ENCODE assay signal across 28 cellular contexts in genomic region chr11:86914836-86915519, GRCh38. TPM values are rescaled to one million over a fixed set of nuclear protein-coding genes. Genes with fewer than 3 reads are reported as not detected.
DNase-seq lines count a peak whose midpoint lies in the region; ATAC-seq, FAIRE-seq and TF ChIP-seq lines count a peak whose summit lies in the region.
"Had no signal": no experiment of that assay in that cellular context is flagged by ENCODE, and none has a peak within 500 bp of the region (broad histone marks: within the 10 kb centered on the region; RNA-seq: fewer than 3 reads in every experiment).

No MANE protein-coding gene starts in this region.

- no peak overlapping the region for H3K4me2 ChIP-seq in astrocyte (ENCODE audit: low read length)
- H3K4me2 ChIP-seq in mesenchymal stem cell (ENCODE audit: low read length, poor library complexity, severe bottlenecking): no peak overlapping the region
- no peak overlapping the region for H3K4me2 ChIP-seq in HepG2 (ENCODE audit: low read depth, low read length)

- H4K8ac ChIP-seq in mesenchymal stem cell (ENCODE audit: low read length): no peak overlapping the region

- H3K9me3 ChIP-seq in astrocyte (ENCODE audit: insufficient read depth, low read depth, low read length) (no peaks in the 10 kb centered on the region), mesenchymal stem cell (ENCODE audit: control insufficient read depth, low read length) (peaks cover 10% of the 10 kb centered on the region), vagina (no peaks in the 10 kb centered on the region), HepG2 (ENCODE audit: low read length) (peaks cover 9% of the 10 kb centered on the region)
- H3K9me3 ChIP-seq: BE2C, body of pancreas had no signal

- H3K14ac ChIP-seq in mesenchymal stem cell (ENCODE audit: low read length in 2 of 2): no peak overlapping the region

- CTCF ChIA-PET in HepG2 (lab: Yijun Ruan, JAX; ENCODE audit: low intra/inter-chr PET ratio, low total read pairs): no interaction called here

- 76% methylated on average over 5 of the region's 6 CpGs for WGBS in mesenchymal stem cell
- 45% methylated on average over 6 of the region's 6 CpGs for WGBS in HepG2 (ENCODE audit: low lambda C conversion rate)

- peak overlapping the region; percentile 2 for H2AK5ac ChIP-seq in mesenchymal stem cell (ENCODE audit: low read length, severe bottlenecking)

- POLR2A ChIA-PET in HepG2 (lab: Yijun Ruan, JAX): no interaction called here
- POLR2A ChIA-PET in naive thymus-derived CD8-positive, alpha-beta T cell (lab: Charles Lee): no interaction called here

- in situ Hi-C loops in HepG2 (cut with HindIII; ENCODE audit: extremely low pct_ligation_motif_present, low pct_unique_long_range_greater_than_20kb): no loop called here

- H3K4me3 ChIP-seq in astrocyte (ENCODE audit: insufficient read depth, low read depth, low read length) (no peak overlapping the region), mesenchymal stem cell (ENCODE audit: insufficient read depth in 1 of 2, low read depth in 1 of 2, low read length in 2 of 2) (no peak overlapping the region), vagina (no peak overlapping the region), HepG2 (replicated peaks in 1 of 3; ENCODE audit: insufficient read depth in 1 of 3, low read depth in 2 of 3, low read length in 3 of 3) (no peak overlapping the region)
- H3K4me3 ChIP-seq: body of pancreas had no signal

- no peak for FAIRE-seq in astrocyte (lab: Jason Lieb, UNC)
- FAIRE-seq in HepG2 (lab: Jason Lieb, UNC): no peak
- FAIRE-seq: GM19239, HTR-8/SVneo had no signal

- no peaks in the 10 kb centered on the region for H3K79me2 ChIP-seq in astrocyte (ENCODE audit: insufficient read depth, low read length)
- no peaks in the 10 kb centered on the region for H3K79me2 ChIP-seq in HepG2 (ENCODE audit: insufficient read depth, low read length)
- H3K79me2 ChIP-seq: parathyroid adenoma had no signal

- no peak overlapping the region for H2AFZ ChIP-seq in astrocyte (ENCODE audit: low read depth, low read length)
- H2AFZ ChIP-seq in mesenchymal stem cell (ENCODE audit: low read depth, low read length): no peak overlapping the region
- H2AFZ ChIP-seq in HepG2 (ENCODE audit: low read length): no peak overlapping the region
- H2AFZ ChIP-seq: parathyroid adenoma had no signal

- no peak for ATAC-seq in natural killer cell
- no peak for ATAC-seq in natural killer cell treated with Interleukin-12 subunit alpha and Interleukin-12 subunit beta and Interleukin-15 and Interleukin-18, amount 100 ng/mL, for 72 hours
- no peak for ATAC-seq in HepG2
- ATAC-seq in naive thymus-derived CD8-positive, alpha-beta T cell: no peak

- H3K9ac ChIP-seq in astrocyte (ENCODE audit: low read length) (no peak overlapping the region), mesenchymal stem cell (ENCODE audit: low read length) (peak overlapping the region; percentile 9), HepG2 (ENCODE audit: insufficient read depth, low read depth, low read length) (no peak overlapping the region)
- H3K9ac ChIP-seq: parathyroid adenoma had no signal

- H3K27ac ChIP-seq in astrocyte (ENCODE audit: low read depth, low read length): peak overlapping the region; percentile 3
- H3K27ac ChIP-seq in mesenchymal stem cell (ENCODE audit: low read length, poor library complexity, severe bottlenecking): no peak overlapping the region
- H3K27ac ChIP-seq in vagina: peak overlapping the region; percentile 22
- H3K27ac ChIP-seq in HepG2 (ENCODE audit: extremely low read length, insufficient read depth, low read length): no peak overlapping the region
- H3K27ac ChIP-seq: foreskin keratinocyte, parathyroid adenoma, VCaP had no signal

- intact Hi-C loops in natural killer cell (cut with micrococcal nuclease): no loop called here
- intact Hi-C loops in vagina (cut with DNase I): loop anchor here (5.0 kb wide), 1 partner anchor 43 kb away; no protein-coding TSS in a partner anchor
- intact Hi-C loops in HepG2 (cut with micrococcal nuclease; ENCODE audit: unreplicated experiment): no loop called here

- H3K18ac ChIP-seq in mesenchymal stem cell (ENCODE audit: low read depth in 1 of 2, low read length in 2 of 2): peak overlapping the region in 1 of 2 experiments; percentile 3

- H2BK15ac ChIP-seq in mesenchymal stem cell (ENCODE audit: low read depth, poor library complexity, severe bottlenecking): no peak overlapping the region

- no TSS peak for BruUV-seq in HepG2 (replicated peaks; lab: Mats Ljungman, UMichigan)

- no peak for TF ChIP-seq RAD21 in HepG2 (CRISPR knock-in tag; IDR thresholded peaks at IDR 0.05)

- H3K4me3 Mint-ChIP-seq in natural killer cell: peak overlapping the region; percentile 7
- no peak overlapping the region for H3K4me3 Mint-ChIP-seq in natural killer cell treated with Interleukin-12 subunit alpha and Interleukin-12 subunit beta and Interleukin-15 and Interleukin-18, amount 100 ng/mL, for 72 hours
- H3K4me3 Mint-ChIP-seq in astrocyte (ENCODE audit: unreplicated experiment): no peak overlapping the region
- H3K4me3 Mint-ChIP-seq in naive thymus-derived CD8-positive, alpha-beta T cell: no peak overlapping the region
- H3K4me3 Mint-ChIP-seq: activated CD4-positive, alpha-beta T cell treated with anti-CD3 and anti-CD28 coated beads, Interleukin-2, amount 10 ng/mL, durations not matched to agents 24 days and 14 days; type B pancreatic cell had no signal

- TF ChIP-seq EP300 in HepG2 (IDR thresholded peaks at IDR 0.05; ENCODE audit: low read depth in 2 of 2, low read length in 2 of 2): no peak
- TF ChIP-seq EP300 in HepG2 (CRISPR knock-in tag; IDR thresholded peaks at IDR 0.05; ENCODE audit: borderline replicate concordance): no peak

- peak overlapping the region; percentile 34 for H2BK120ac ChIP-seq in mesenchymal stem cell (ENCODE audit: low read depth, low read length)

- H3K27ac Mint-ChIP-seq in natural killer cell (peak overlapping the region in 1 of 2 donors; percentile 40), astrocyte (ENCODE audit: unreplicated experiment) (peak overlapping the region; percentile 16)
- no peak overlapping the region for H3K27ac Mint-ChIP-seq in natural killer cell treated with Interleukin-12 subunit alpha and Interleukin-12 subunit beta and Interleukin-15 and Interleukin-18, amount 100 ng/mL, for 72 hours
- H3K27ac Mint-ChIP-seq in naive thymus-derived CD8-positive, alpha-beta T cell: no peak overlapping the region
- H3K27ac Mint-ChIP-seq: activated CD4-positive, alpha-beta T cell treated with anti-CD3 and anti-CD28 coated beads, Interleukin-2, amount 10 ng/mL, durations not matched to agents 24 days and 14 days; type B pancreatic cell had no signal

- H4K20me1 ChIP-seq in astrocyte (ENCODE audit: insufficient read depth, low read length) (no peaks in the 10 kb centered on the region), HepG2 (ENCODE audit: insufficient read depth, low read length) (no peaks in the 10 kb centered on the region)

- no peak overlapping the region for H2BK12ac ChIP-seq in mesenchymal stem cell (ENCODE audit: low read length in 2 of 2)

- H3K9me3 Mint-ChIP-seq in natural killer cell (peaks cover 0 to 3% of the 10 kb centered on the region in 2 donors), astrocyte (ENCODE audit: unreplicated experiment) (peaks cover 6% of the 10 kb centered on the region)
- no peaks in the 10 kb centered on the region for H3K9me3 Mint-ChIP-seq in natural killer cell treated with Interleukin-12 subunit alpha and Interleukin-12 subunit beta and Interleukin-15 and Interleukin-18, amount 100 ng/mL, for 72 hours
- H3K9me3 Mint-ChIP-seq in naive thymus-derived CD8-positive, alpha-beta T cell: peaks cover 0 to 3% (median 0%) of the 10 kb centered on the region in 9 donors
- H3K9me3 Mint-ChIP-seq: activated CD4-positive, alpha-beta T cell treated with anti-CD3 and anti-CD28 coated beads, Interleukin-2, amount 10 ng/mL, durations not matched to agents 24 days and 14 days had no signal

- TF ChIP-seq CTCF in natural killer cell (IDR thresholded peaks at IDR 0.05): no peak
- TF ChIP-seq CTCF in astrocyte (IDR thresholded peaks at IDR 0.05; ENCODE audit: insufficient read depth, low read depth, low read length): no peak
- TF ChIP-seq CTCF in vagina (IDR thresholded peaks at IDR 0.05): no peak
- no peak for TF ChIP-seq CTCF in HepG2 (CRISPR knock-in tag; IDR thresholded peaks at IDR 0.05)

- no peaks in the 10 kb centered on the region for H3K27me3 Mint-ChIP-seq in natural killer cell (ENCODE audit: low read depth in 2 of 2)
- H3K27me3 Mint-ChIP-seq in natural killer cell treated with Interleukin-12 subunit alpha and Interleukin-12 subunit beta and Interleukin-15 and Interleukin-18, amount 100 ng/mL, for 72 hours: no peaks in the 10 kb centered on the region
- H3K27me3 Mint-ChIP-seq in astrocyte (ENCODE audit: low read depth, unreplicated experiment): no peaks in the 10 kb centered on the region
- peaks cover 0 to 11% (median 5%) of the 10 kb centered on the region in 5 donors for H3K27me3 Mint-ChIP-seq in naive thymus-derived CD8-positive, alpha-beta T cell
- H3K27me3 Mint-ChIP-seq: type B pancreatic cell had no signal

- H4K91ac ChIP-seq in mesenchymal stem cell (ENCODE audit: low read length): no peak overlapping the region

- no peaks in the 10 kb centered on the region for H3K36me3 ChIP-seq in astrocyte (ENCODE audit: insufficient read depth, low read length)
- H3K36me3 ChIP-seq in mesenchymal stem cell (ENCODE audit: control insufficient read depth in 1 of 2, insufficient read depth in 2 of 2, low read depth in 1 of 2, low read length in 2 of 2): no peaks in the 10 kb centered on the region
- no peaks in the 10 kb centered on the region for H3K36me3 ChIP-seq in vagina
- no peaks in the 10 kb centered on the region for H3K36me3 ChIP-seq in HepG2 (replicated peaks in 1 of 2; ENCODE audit: control insufficient read depth in 1 of 2, insufficient read depth in 2 of 2, low read length in 2 of 2)
- H3K36me3 ChIP-seq: BE2C had no signal

- no peak overlapping the region for H3K4ac ChIP-seq in mesenchymal stem cell (ENCODE audit: low read depth in 1 of 2, low read length in 2 of 2)

- DNase-seq in natural killer cell: no peak
- no peak for DNase-seq in natural killer cell treated with Interleukin-12 subunit alpha and Interleukin-12 subunit beta and Interleukin-15 and Interleukin-18, amount 100 ng/mL, for 72 hours (ENCODE audit: low spot score)
- DNase-seq in astrocyte (ENCODE audit: low read depth): no peak
- DNase-seq in mesenchymal stem cell: no peak
- no peak for DNase-seq in vagina (ENCODE audit: extremely low spot score in 2 of 2)
- DNase-seq in HepG2 (ENCODE audit: low spot score): no peak
- no peak for DNase-seq in naive thymus-derived CD8-positive, alpha-beta T cell
- DNase-seq in dedifferentiated amniotic fluid mesenchymal stem cell (ENCODE audit: extremely low spot score): no peak
- DNase-seq: ACHN; activated CD4-positive, alpha-beta T cell treated with anti-CD3 and anti-CD28 coated beads, Interleukin-2, amount 10 ng/mL, durations not matched to agents 24 days and 14 days; activated naive CD4-positive, alpha-beta T cell; activated T-cell treated with anti-CD3 and anti-CD28 coated beads, Interleukin-2, amount 50 U/mL, for 48 hours; BE2C; body of pancreas; effector CD4-positive, alpha-beta T cell; foreskin keratinocyte; H7; mesendoderm; NCI-H1048; NCI-H1694; SHP77; stimulated activated CD4-positive, alpha-beta T cell treated with anti-CD3 and anti-CD28 coated beads, Interleukin-12 subunit alpha, Interleukin-12 subunit beta, amount 100 ng/mL, for 4 hours; stimulated activated CD4-positive, alpha-beta T cell treated with anti-CD3 and anti-CD28 coated beads, Interleukin-4, amount 100 ng/mL, for 1 hour had no signal

- H3K4me1 Mint-ChIP-seq in natural killer cell: peaks cover 20 to 30% of the 10 kb centered on the region in 2 donors
- peaks cover 0 to 8% of the 10 kb centered on the region in 2 donors for H3K4me1 Mint-ChIP-seq in natural killer cell treated with Interleukin-12 subunit alpha and Interleukin-12 subunit beta and Interleukin-15 and Interleukin-18, amount 100 ng/mL, for 72 hours (ENCODE audit: low read depth in 2 of 2)
- H3K4me1 Mint-ChIP-seq in astrocyte (ENCODE audit: low read depth, unreplicated experiment): peaks cover 30% of the 10 kb centered on the region
- peaks cover 0 to 9% (median 3%) of the 10 kb centered on the region in 4 donors for H3K4me1 Mint-ChIP-seq in naive thymus-derived CD8-positive, alpha-beta T cell

- no peak overlapping the region for H2BK5ac ChIP-seq in mesenchymal stem cell (ENCODE audit: low read depth, low read length, poor library complexity, severe bottlenecking)

- peaks cover 34% of the 10 kb centered on the region for H3K4me1 ChIP-seq in astrocyte (ENCODE audit: insufficient read depth, low read length)
- H3K4me1 ChIP-seq in mesenchymal stem cell (ENCODE audit: control insufficient read depth, insufficient read depth, low read depth, low read length): peaks cover 13% of the 10 kb centered on the region
- H3K4me1 ChIP-seq in vagina: peaks cover 30% of the 10 kb centered on the region
- H3K4me1 ChIP-seq in HepG2 (ENCODE audit: insufficient read depth, low read length): no peaks in the 10 kb centered on the region
- H3K4me1 ChIP-seq: BE2C, parathyroid adenoma had no signal

- TF ChIP-seq POLR2A in vagina (IDR thresholded peaks at IDR 0.05) (no peak), HepG2 (IDR thresholded peaks at IDR 0.05; ENCODE audit: insufficient read depth in 1 of 2, low read depth in 2 of 2, low read length in 2 of 2) (no peak)

- no peaks in the 10 kb centered on the region for H3K79me1 ChIP-seq in mesenchymal stem cell (replicated peaks; ENCODE audit: low read length, poor library complexity, severe bottlenecking)

- H3K36me3 Mint-ChIP-seq in natural killer cell (no peaks in the 10 kb centered on the region), astrocyte (ENCODE audit: low read depth, unreplicated experiment) (peaks cover 6% of the 10 kb centered on the region)
- H3K36me3 Mint-ChIP-seq in natural killer cell treated with Interleukin-12 subunit alpha and Interleukin-12 subunit beta and Interleukin-15 and Interleukin-18, amount 100 ng/mL, for 72 hours: no peaks in the 10 kb centered on the region
- H3K36me3 Mint-ChIP-seq in naive thymus-derived CD8-positive, alpha-beta T cell: no peaks in the 10 kb centered on the region

- H3K27me3 ChIP-seq in astrocyte (ENCODE audit: insufficient read depth, low read length) (no peaks in the 10 kb centered on the region), mesenchymal stem cell (ENCODE audit: control insufficient read depth in 1 of 2, insufficient read depth in 1 of 2, low read length in 2 of 2) (no peaks in the 10 kb centered on the region), vagina (no peaks in the 10 kb centered on the region), HepG2 (ENCODE audit: control insufficient read depth in 1 of 2, insufficient read depth in 2 of 2, low read length in 2 of 2) (no peaks in the 10 kb centered on the region)
- H3K27me3 ChIP-seq: body of pancreas, foreskin keratinocyte had no signal

- no peak overlapping the region for H3K23ac ChIP-seq in mesenchymal stem cell (ENCODE audit: low read length in 2 of 2)

RNA-seq across cellular contexts. Expression of gene FZD4, which starts 40.2 kb away (rescaled TPM):
- total RNA-seq in natural killer cell (under 1 TPM; 0.02 to 0.11 (median 0.05) TPM), astrocyte (4.4 and 4.7 TPM in 2 replicates), vagina (47.1 TPM), HepG2 (2016; rRNA removed; fragmentation: Illumina TruSeq; extraction: Trizol) (34.7 and 46.5 TPM in 2 replicates)
- under 1 TPM; 0.08 to 0.17 TPM for total RNA-seq in natural killer cell treated with Interleukin-12 subunit alpha and Interleukin-12 subunit beta and Interleukin-15 and Interleukin-18, amount 100 ng/mL, for 72 hours
- 3.3 TPM for polyA plus RNA-seq in mesenchymal stem cell (2013, experiment 1 of 2)
- 3.2 TPM for polyA plus RNA-seq in mesenchymal stem cell (2013, experiment 2 of 2)
- 3.4 and 3.7 TPM in 2 replicates for total RNA-seq in HepG2 (2016; cell fraction: cytosol; rRNA removed; fragmentation: Illumina TruSeq; extraction: Trizol; ENCODE audit: low read depth)
- total RNA-seq in HepG2 (2016; cell fraction: insoluble cytoplasmic fraction; rRNA removed; fragmentation: Illumina TruSeq; extraction: Trizol): 36.7 and 46.5 TPM in 2 replicates
- total RNA-seq in HepG2 (2016; cell fraction: membrane; rRNA removed; fragmentation: Illumina TruSeq; extraction: Trizol): 15.6 and 16.1 TPM in 2 replicates
- total RNA-seq in HepG2 (2016; cell fraction: nucleus; rRNA removed; fragmentation: Illumina TruSeq; extraction: Trizol): 57.2 and 60.7 TPM in 2 replicates
- 49.1 and 70.4 TPM in 2 replicates for polyA plus RNA-seq in HepG2 (2011; rRNA removed)
- polyA plus RNA-seq in HepG2 (2011; cell fraction: cytosol; rRNA removed): 41.6 and 43.4 TPM in 2 replicates
- 33.6 and 37.4 TPM in 2 replicates for polyA plus RNA-seq in HepG2 (2011; cell fraction: nucleus; rRNA removed)
- 22.8 and 29.0 TPM in 2 replicates for polyA plus RNA-seq in HepG2 (2012)
- polyA plus RNA-seq in HepG2 (2016; cell fraction: cytosol; fragmentation: Illumina TruSeq; extraction: Trizol; ENCODE audit: low read depth): 1.4 and 1.5 TPM in 2 replicates
- 19.7 and 21.6 TPM in 2 replicates for polyA plus RNA-seq in HepG2 (2016; cell fraction: insoluble cytoplasmic fraction; fragmentation: Illumina TruSeq; extraction: Trizol; ENCODE audit: low read depth)
- polyA plus RNA-seq in HepG2 (2016; cell fraction: membrane; fragmentation: Illumina TruSeq; extraction: Trizol; ENCODE audit: low read depth): 4.3 and 4.6 TPM in 2 replicates
- polyA plus RNA-seq in HepG2 (2016; cell fraction: nucleus; fragmentation: Illumina TruSeq; extraction: Trizol; ENCODE audit: insufficient read depth, low read depth): 58.8 and 63.1 TPM in 2 replicates
- 16.6 and 151 TPM in 2 replicates for polyA minus RNA-seq in HepG2 (2011; rRNA and poly(A)+ RNA removed; ENCODE audit: low replicate concordance)
- 66.3 and 82.1 TPM in 2 replicates for polyA minus RNA-seq in HepG2 (2011; cell fraction: cytosol; rRNA and poly(A)+ RNA removed)
- polyA minus RNA-seq in HepG2 (2011; cell fraction: nucleus; rRNA and poly(A)+ RNA removed): 43.3 and 46.9 TPM in 2 replicates
- not detected for total RNA-seq in naive thymus-derived CD8-positive, alpha-beta T cell
- polyA plus RNA-seq in naive thymus-derived CD8-positive, alpha-beta T cell: not detected
- total RNA-seq: activated CD4-positive, alpha-beta T cell treated with anti-CD3 and anti-CD28 coated beads, Interleukin-2, amount 10 ng/mL, durations not matched to agents 24 days and 14 days had no signal

Comparison
In these comparisons a context has a peak if more than half of its experiments do, and no peak if none do; other contexts are left out.
1. H3K27ac ChIP-seq: peak in astrocyte (single experiment) and vagina (single experiment); none in mesenchymal stem cell (single experiment) and HepG2 (single experiment).